ENCODE assay signal across 5 cellular contexts in genomic region chr16:32287743-32288142, GRCh38. TPM values are rescaled to one million over a fixed set of nuclear protein-coding genes. Genes with fewer than 3 reads are reported as not detected.
"Had no signal": no experiment of that assay in that cellular context is flagged by ENCODE, and none has a peak within 500 bp of the region (broad histone marks: within the 10 kb centered on the region; RNA-seq: fewer than 3 reads in every experiment).

No MANE protein-coding gene starts in this region.

RNA-seq across cellular contexts. Expression of gene TP53TG3D, which starts 34.7 kb away (rescaled TPM):
- total RNA-seq: HT-29, IMR-90, NCI-H460, PC-9, SJSA1 had no signal
